In genomic region chr21:34615487-34615814, GRCh38 we compare ENCODE assay signal across 1 cellular context.
A peak's percentile ranks its signal among the peaks of the same experiment; 100 is the strongest.
TF ChIP-seq lines count a peak whose summit lies in the region.

No MANE protein-coding gene starts in this region.

TF ChIP-seq in K562, 482 proteins besides CTCF, POLR2A, EP300 and RAD21 (continued from another document and continues in another):
- no peak for TF ChIP-seq BCLAF1 (IDR thresholded peaks at IDR 0.05; ENCODE audit: borderline replicate concordance in 1 of 2, control insufficient read depth in 1 of 2, low read depth in 2 of 2, low read length in 1 of 2)
- 0 out of 2 replicates have a peak, but pooled peaks have one; percentile 1 for TF ChIP-seq E2F1 (CRISPR knock-in tag; IDR thresholded peaks at IDR 0.05)
- no peak for TF ChIP-seq SNIP1 (IDR thresholded peaks at IDR 0.05; ENCODE audit: low read depth)
- peak; percentile 63; the same call in 1 of the 2 replicates for TF ChIP-seq L3MBTL2 (IDR thresholded peaks at IDR 0.05)
- no peak for TF ChIP-seq FOXM1 (IDR thresholded peaks at IDR 0.05; ENCODE audit: low read depth)
- TF ChIP-seq FOXM1 (CRISPR knock-in tag; IDR thresholded peaks at IDR 0.05; ENCODE audit: low read depth), result peak; percentile 61; the same call in 1 of the 2 replicates
- TF ChIP-seq ZNF217 (CRISPR knock-in tag; IDR thresholded peaks at IDR 0.05), result no peak
- TF ChIP-seq SIX5 (IDR thresholded peaks at IDR 0.05; ENCODE audit: borderline replicate concordance in 1 of 2, insufficient read depth in 1 of 2, low read depth in 1 of 2, low read length in 2 of 2), result no peak
- 0 out of 2 replicates have a peak, but pooled peaks have one; percentile 36 for TF ChIP-seq RREB1 (CRISPR knock-in tag; IDR thresholded peaks at IDR 0.05)
- no peak for TF ChIP-seq ZBED1 (IDR thresholded peaks at IDR 0.05)
- no peak for TF ChIP-seq ZNF253 (CRISPR knock-in tag; conservative IDR thresholded peaks at IDR 0.05)
- 0 out of 2 replicates have a peak, but pooled peaks have one; percentile 14 for TF ChIP-seq CHAMP1 (IDR thresholded peaks at IDR 0.05)
- TF ChIP-seq CHD7 (IDR thresholded peaks at IDR 0.05; ENCODE audit: low read depth, low read length), result peak; percentile 67
- 0 out of 2 replicates have a peak, but pooled peaks have one; percentile 43 for TF ChIP-seq ZNF165 (CRISPR knock-in tag; IDR thresholded peaks at IDR 0.05; ENCODE audit: borderline replicate concordance)
- TF ChIP-seq ZNF174 (CRISPR knock-in tag; IDR thresholded peaks at IDR 0.05), result no peak
- TF ChIP-seq NR4A1 (CRISPR knock-in tag; IDR thresholded peaks at IDR 0.05), result peak; percentile 65; the same call in 1 of the 2 replicates
- no peak for TF ChIP-seq NR4A1 (tag; IDR thresholded peaks at IDR 0.05)
- TF ChIP-seq ELF1 (tag; IDR thresholded peaks at IDR 0.05), result peak; percentile 25; the same call in 1 of the 2 replicates
- peak; percentile 89 for TF ChIP-seq NKRF (IDR thresholded peaks at IDR 0.05; ENCODE audit: borderline replicate concordance)
- TF ChIP-seq DNMT1 (IDR thresholded peaks at IDR 0.05), result no peak
- peak in 1 of 2 experiments; percentile 40; a peak in 1 of 4 replicates for TF ChIP-seq MNT (conservative IDR thresholded peaks at IDR 0.05)
